ENCODE assay signal across 15 cellular contexts in genomic region chr3:172448661-172449467, GRCh38. TPM values are rescaled to one million over a fixed set of nuclear protein-coding genes. Genes with fewer than 3 reads are reported as not detected.
DNase-seq lines count a peak whose midpoint lies in the region; ATAC-seq and TF ChIP-seq lines count a peak whose summit lies in the region.
"Had no signal": no experiment of that assay in that cellular context is flagged by ENCODE, and none has a peak within 500 bp of the region (broad histone marks: within the 10 kb centered on the region; RNA-seq: fewer than 3 reads in every experiment).

No MANE protein-coding gene starts in this region.

- no peak for TF ChIP-seq CTCF in brain (conservative IDR thresholded peaks at IDR 0.05)

- H3K4me3 Mint-ChIP-seq in brain: peak overlapping the region; percentile 69 to 81 (median 74)
- peak overlapping the region in 9 of 10 donors; percentile 24 to 67 (median 42) for H3K4me3 Mint-ChIP-seq in naive thymus-derived CD8-positive, alpha-beta T cell

- H3K27me3 Mint-ChIP-seq in brain: peaks cover 80% of the 10 kb centered on the region
- H3K27me3 Mint-ChIP-seq in naive thymus-derived CD8-positive, alpha-beta T cell: peaks cover 46 to 71% (median 65%) of the 10 kb centered on the region in 5 donors

- no peaks in the 10 kb centered on the region for H3K36me3 Mint-ChIP-seq in brain
- H3K36me3 Mint-ChIP-seq in naive thymus-derived CD8-positive, alpha-beta T cell: peaks cover 0 to 19% (median 0%) of the 10 kb centered on the region in 3 donors

- peak; percentile 18 to 43 for DNase-seq in NCI-H524 (lab: John Stamatoyannopoulos, UW)
- DNase-seq in NCI-H524 treated with DMSO at 0.1 percent for 48 hours (lab: John Stamatoyannopoulos, UW): no peak
- peak; percentile 7 for DNase-seq in GM03348 (ENCODE audit: low spot score)
- no peak for DNase-seq in naive thymus-derived CD8-positive, alpha-beta T cell
- DNase-seq in ureter (ENCODE audit: low spot score): no peak
- no peak for DNase-seq in NCI-H1048 (lab: John Stamatoyannopoulos, UW)
- DNase-seq in inferior parietal cortex (ENCODE audit: extremely low spot score): no peak
- DNase-seq: cerebellar nuclear complex; gastrocnemius medialis; left ventricle myocardium inferior; NK-92 treated with Interleukin-12 subunit alpha and Interleukin-12 subunit beta, amount 100 ng/mL, for 24 hours; transverse colon had no signal

- no peak overlapping the region for H3K27ac Mint-ChIP-seq in brain
- no peak overlapping the region for H3K27ac Mint-ChIP-seq in naive thymus-derived CD8-positive, alpha-beta T cell

- peaks cover 32% of the 10 kb centered on the region for H3K4me1 Mint-ChIP-seq in brain
- H3K4me1 Mint-ChIP-seq in naive thymus-derived CD8-positive, alpha-beta T cell: peaks cover 16 to 35% (median 33%) of the 10 kb centered on the region in 4 donors

- no peak for ATAC-seq in naive thymus-derived CD8-positive, alpha-beta T cell
- ATAC-seq: gastrocnemius medialis had no signal

- H3K9me3 Mint-ChIP-seq in brain: peaks cover 0 to 18% (median 6%) of the 10 kb centered on the region in 5 experiments
- peaks cover 0 to 6% (median 1%) of the 10 kb centered on the region in 9 donors for H3K9me3 Mint-ChIP-seq in naive thymus-derived CD8-positive, alpha-beta T cell

- POLR2A ChIA-PET in naive thymus-derived CD8-positive, alpha-beta T cell (lab: Charles Lee): no interaction called here

RNA-seq across cellular contexts. Expression of gene GHSR, which starts 0.6 kb away (rescaled TPM):
- polyA plus RNA-seq in brain (ENCODE audit: insufficient read depth, low read depth, low replicate concordance): not detected
- total RNA-seq in naive thymus-derived CD8-positive, alpha-beta T cell: not detected
- not detected for polyA plus RNA-seq in naive thymus-derived CD8-positive, alpha-beta T cell
- not detected for total RNA-seq in ureter
- total RNA-seq: gastrocnemius medialis, IMR-90, left ventricle myocardium inferior, renal cortical epithelial cell, transverse colon had no signal
- polyA plus RNA-seq: IMR-90 had no signal

Comparison
In these comparisons a context has a peak if more than half of its experiments do, and no peak if none do; other contexts are left out.
1. DNase-seq: peak in NCI-H524 (2 of 2) and GM03348 (single experiment); none in NCI-H524 treated with DMSO at 0.1 percent for 48 hours (single experiment), naive thymus-derived CD8-positive, alpha-beta T cell (0 of 10), ureter (single experiment), NCI-H1048 (single experiment) and inferior parietal cortex (single experiment).